In genomic region chr19:48145596-48146254, GRCh38 we compare ENCODE assay signal across 14 cellular contexts.
"Had no signal": no experiment of that assay in that cellular context is flagged by ENCODE, and none has a peak within 500 bp of the region (broad histone marks: within the 10 kb centered on the region; RNA-seq: fewer than 3 reads in every experiment).

No MANE protein-coding gene starts in this region.

- H3K27ac ChIP-seq: ascending aorta, heart left ventricle, prostate gland, stomach, uterus had no signal

- H3K4me1 ChIP-seq: ascending aorta, heart left ventricle, uterus had no signal

- ATAC-seq: activated naive CD8-positive, alpha-beta T cell treated with anti-CD3 and anti-CD28 coated beads, Interleukin-2, amount 50 U/mL, for 24 hours; heart left ventricle; left lobe of liver; natural killer cell had no signal

- H3K4me3 ChIP-seq: ascending aorta, heart left ventricle, prostate gland, stomach, uterus had no signal

- FAIRE-seq: bronchial epithelial cell, frontal cortex, islet of Langerhans had no signal

- H3K27me3 ChIP-seq: ascending aorta, heart left ventricle, stomach, uterus had no signal

- DNase-seq: activated CD4-positive, alpha-beta memory T cell treated with anti-CD3 and anti-CD28 coated beads, Interleukin-2, amount 10 ng/mL, durations not matched to agents 7 days and 5 days; activated naive CD4-positive, alpha-beta T cell; activated naive CD8-positive, alpha-beta T cell treated with anti-CD3 and anti-CD28 coated beads, Interleukin-2, amount 50 U/mL, for 24 hours; heart left ventricle; natural killer cell; stimulated activated CD4-positive, alpha-beta T cell treated with anti-CD3 and anti-CD28 coated beads, Interleukin-12 subunit alpha, Interleukin-12 subunit beta, amount 100 ng/mL, for 4 hours; stomach; uterus had no signal

- H3K36me3 ChIP-seq: prostate gland, uterus had no signal

- H3K9me3 ChIP-seq: ascending aorta, heart left ventricle, prostate gland, stomach, uterus had no signal
